In genomic region chr6:134619077-134619476, GRCh38 we compare ENCODE assay signal across 15 cellular contexts.
DNase-seq lines count a peak whose midpoint lies in the region; ATAC-seq and TF ChIP-seq lines count a peak whose summit lies in the region.
"Had no signal": no experiment of that assay in that cellular context is flagged by ENCODE, and none has a peak within 500 bp of the region (broad histone marks: within the 10 kb centered on the region; RNA-seq: fewer than 3 reads in every experiment).

No MANE protein-coding gene starts in this region.

- ATAC-seq in GM18909 (IDR thresholded peaks at IDR 0.05; ENCODE audit: poor library complexity, unreplicated experiment) (peak; percentile 76), HG02798 (IDR thresholded peaks at IDR 0.05; ENCODE audit: poor library complexity, unreplicated experiment) (peak; percentile 87), mucosa of descending colon (no peak)
- ATAC-seq in stimulated activated naive CD8-positive, alpha-beta T cell treated with anti-CD3 and anti-CD28 coated beads, Interleukin-15, Interleukin-2, amounts not matched to agents 100 U/mL and 50 U/mL, for 24 hours, result no peak
- no peak for ATAC-seq in activated T-cell treated with anti-CD3 and anti-CD28 coated beads, Interleukin-2, amount 50 U/mL, for 4 hours
- ATAC-seq: left lobe of liver; naive thymus-derived CD8-positive, alpha-beta T cell; T-cell had no signal

- DNase-seq in NB4 (ENCODE audit: low read depth) (peak; percentile 32), myocyte (ENCODE audit: low read depth) (peak; percentile 40), mucosa of descending colon (no peak), Peyer's patch (no peak)
- no peak for DNase-seq in stimulated activated naive CD8-positive, alpha-beta T cell treated with anti-CD3 and anti-CD28 coated beads, Interleukin-15, Interleukin-2, amounts not matched to agents 100 U/mL and 50 U/mL, for 24 hours
- DNase-seq in activated T-cell treated with anti-CD3 and anti-CD28 coated beads, Interleukin-2, amount 50 U/mL, for 4 hours, result no peak
- DNase-seq: activated CD4-positive, CD25-positive, alpha-beta regulatory T cell treated with anti-CD3 and anti-CD28 coated beads, Interleukin-2, amount 50 U/mL, for 72 hours; hypothalamus; naive thymus-derived CD8-positive, alpha-beta T cell; PC-9; stimulated activated CD4-positive, alpha-beta T cell treated with anti-CD3 and anti-CD28 coated beads, Interleukin-2, amount 100 ng/mL, for 24 hours; T-cell had no signal

- no peaks in the 10 kb centered on the region for H3K9me3 Mint-ChIP-seq in activated T-cell treated with anti-CD3 and anti-CD28 coated beads, Interleukin-2, amount 50 U/mL, for 4 hours
- H3K9me3 Mint-ChIP-seq: naive thymus-derived CD8-positive, alpha-beta T cell; T-cell had no signal

- intact Hi-C loops in mucosa of descending colon (cut with DNase I, micrococcal nuclease), result no loop called here

- no peaks in the 10 kb centered on the region for H3K27me3 ChIP-seq in Peyer's patch

- H3K9me3 ChIP-seq in mucosa of descending colon, result no peaks in the 10 kb centered on the region
- H3K9me3 ChIP-seq in Peyer's patch, result no peaks in the 10 kb centered on the region

- no peak overlapping the region for H3K4me3 Mint-ChIP-seq in activated T-cell treated with anti-CD3 and anti-CD28 coated beads, Interleukin-2, amount 50 U/mL, for 4 hours
- H3K4me3 Mint-ChIP-seq: naive thymus-derived CD8-positive, alpha-beta T cell; T-cell had no signal

- no peaks in the 10 kb centered on the region for H3K36me3 Mint-ChIP-seq in activated T-cell treated with anti-CD3 and anti-CD28 coated beads, Interleukin-2, amount 50 U/mL, for 4 hours (ENCODE audit: insufficient read depth)
- H3K36me3 Mint-ChIP-seq: naive thymus-derived CD8-positive, alpha-beta T cell; T-cell had no signal

- H3K4me3 ChIP-seq in NB4 (ENCODE audit: low read depth, low read length) (no peak overlapping the region), mucosa of descending colon (no peak overlapping the region), Peyer's patch (no peak overlapping the region)
- H3K4me3 ChIP-seq: PC-9 had no signal

- H3K27ac ChIP-seq in Peyer's patch, result no peak overlapping the region
- H3K27ac ChIP-seq: PC-9 had no signal

- no peaks in the 10 kb centered on the region for H3K36me3 ChIP-seq in mucosa of descending colon (ENCODE audit: low read depth)
- no peaks in the 10 kb centered on the region for H3K36me3 ChIP-seq in Peyer's patch

- no peaks in the 10 kb centered on the region for H3K27me3 Mint-ChIP-seq in activated T-cell treated with anti-CD3 and anti-CD28 coated beads, Interleukin-2, amount 50 U/mL, for 4 hours (ENCODE audit: low read depth)

- peaks cover 5% of the 10 kb centered on the region for H3K4me1 Mint-ChIP-seq in activated T-cell treated with anti-CD3 and anti-CD28 coated beads, Interleukin-2, amount 50 U/mL, for 4 hours (ENCODE audit: low read depth)

- TF ChIP-seq CTCF in NB4 (IDR thresholded peaks at IDR 0.05; ENCODE audit: low read depth, low read length) (no peak), mucosa of descending colon (IDR thresholded peaks at IDR 0.05) (no peak), Peyer's patch (IDR thresholded peaks at IDR 0.05) (no peak)

- TF ChIP-seq POLR2A in NB4 (IDR thresholded peaks at IDR 0.05; ENCODE audit: extremely low read depth, insufficient read length) (no peak), Peyer's patch (IDR thresholded peaks at IDR 0.05) (no peak)

- H3K4me1 ChIP-seq in mucosa of descending colon (ENCODE audit: low read depth), result no peaks in the 10 kb centered on the region
- H3K4me1 ChIP-seq in Peyer's patch, result no peaks in the 10 kb centered on the region

Comparison
In these comparisons a context has a peak if more than half of its experiments do, and no peak if none do; other contexts are left out.
1. ATAC-seq: peak in GM18909 (single experiment) and HG02798 (single experiment); none in mucosa of descending colon (single experiment), stimulated activated naive CD8-positive, alpha-beta T cell treated with anti-CD3 and anti-CD28 coated beads, Interleukin-15, Interleukin-2, amounts not matched to agents 100 U/mL and 50 U/mL, for 24 hours (single experiment) and activated T-cell treated with anti-CD3 and anti-CD28 coated beads, Interleukin-2, amount 50 U/mL, for 4 hours (0 of 2).
2. DNase-seq: peak in NB4 (single experiment) and myocyte (single experiment); none in mucosa of descending colon (0 of 3), stimulated activated naive CD8-positive, alpha-beta T cell treated with anti-CD3 and anti-CD28 coated beads, Interleukin-15, Interleukin-2, amounts not matched to agents 100 U/mL and 50 U/mL, for 24 hours (single experiment), Peyer's patch (0 of 3) and activated T-cell treated with anti-CD3 and anti-CD28 coated beads, Interleukin-2, amount 50 U/mL, for 4 hours (single experiment).